In the genomic region with DNA sequence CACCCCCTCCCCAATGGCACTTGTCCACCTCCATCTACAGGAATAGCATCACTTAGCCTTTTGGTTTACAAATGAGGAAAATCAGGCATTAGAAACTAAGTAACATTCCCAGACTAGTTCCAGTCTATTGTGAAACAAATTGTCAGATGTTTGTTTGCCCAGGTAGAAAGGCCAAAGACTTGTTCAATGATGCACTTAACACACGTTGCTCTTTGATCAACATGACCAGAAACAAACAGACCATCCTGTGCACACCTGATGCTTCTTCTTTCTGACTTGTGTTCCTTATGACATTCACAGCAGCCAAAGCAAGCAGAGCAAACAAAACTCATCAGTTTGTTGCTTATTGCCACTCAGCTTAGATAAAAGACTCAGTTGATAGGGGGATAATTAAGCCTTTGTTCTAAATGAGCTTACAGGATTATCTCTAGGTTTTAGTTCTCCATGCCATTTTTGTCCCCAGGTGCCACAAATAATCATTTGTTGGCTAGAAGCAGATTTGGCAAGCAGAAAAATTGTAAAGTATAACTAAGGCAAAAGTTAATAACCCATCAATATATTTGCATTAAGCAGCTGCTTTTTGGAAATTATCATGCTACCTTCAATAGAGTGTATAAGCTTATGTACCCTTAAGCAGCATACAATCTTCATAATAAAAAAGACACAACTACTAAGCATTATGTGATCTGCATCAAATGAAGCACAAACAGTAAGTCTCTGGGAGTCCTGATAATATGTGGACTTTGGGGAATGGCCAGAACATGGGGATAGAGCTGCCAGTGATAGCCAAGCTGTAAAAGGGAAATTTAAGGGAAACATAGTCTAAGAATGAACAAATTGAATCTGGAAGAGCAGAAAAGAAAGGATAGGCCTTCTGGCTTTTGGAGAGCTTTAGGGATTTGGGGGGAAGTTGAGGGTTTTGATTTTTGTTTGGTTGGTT, we compare ENCODE assay signal across 2 cellular contexts.
TF ChIP-seq lines count a peak whose summit lies in the region.

No MANE protein-coding gene starts in this region.

TF ChIP-seq in GM23338, 12 proteins besides CTCF, POLR2A, EP300 and RAD21 (continues in another document):
- TF ChIP-seq EZH2 (IDR thresholded peaks at IDR 0.05; ENCODE audit: low read depth, unreplicated experiment), result no peak
- TF ChIP-seq, protein P1, sequence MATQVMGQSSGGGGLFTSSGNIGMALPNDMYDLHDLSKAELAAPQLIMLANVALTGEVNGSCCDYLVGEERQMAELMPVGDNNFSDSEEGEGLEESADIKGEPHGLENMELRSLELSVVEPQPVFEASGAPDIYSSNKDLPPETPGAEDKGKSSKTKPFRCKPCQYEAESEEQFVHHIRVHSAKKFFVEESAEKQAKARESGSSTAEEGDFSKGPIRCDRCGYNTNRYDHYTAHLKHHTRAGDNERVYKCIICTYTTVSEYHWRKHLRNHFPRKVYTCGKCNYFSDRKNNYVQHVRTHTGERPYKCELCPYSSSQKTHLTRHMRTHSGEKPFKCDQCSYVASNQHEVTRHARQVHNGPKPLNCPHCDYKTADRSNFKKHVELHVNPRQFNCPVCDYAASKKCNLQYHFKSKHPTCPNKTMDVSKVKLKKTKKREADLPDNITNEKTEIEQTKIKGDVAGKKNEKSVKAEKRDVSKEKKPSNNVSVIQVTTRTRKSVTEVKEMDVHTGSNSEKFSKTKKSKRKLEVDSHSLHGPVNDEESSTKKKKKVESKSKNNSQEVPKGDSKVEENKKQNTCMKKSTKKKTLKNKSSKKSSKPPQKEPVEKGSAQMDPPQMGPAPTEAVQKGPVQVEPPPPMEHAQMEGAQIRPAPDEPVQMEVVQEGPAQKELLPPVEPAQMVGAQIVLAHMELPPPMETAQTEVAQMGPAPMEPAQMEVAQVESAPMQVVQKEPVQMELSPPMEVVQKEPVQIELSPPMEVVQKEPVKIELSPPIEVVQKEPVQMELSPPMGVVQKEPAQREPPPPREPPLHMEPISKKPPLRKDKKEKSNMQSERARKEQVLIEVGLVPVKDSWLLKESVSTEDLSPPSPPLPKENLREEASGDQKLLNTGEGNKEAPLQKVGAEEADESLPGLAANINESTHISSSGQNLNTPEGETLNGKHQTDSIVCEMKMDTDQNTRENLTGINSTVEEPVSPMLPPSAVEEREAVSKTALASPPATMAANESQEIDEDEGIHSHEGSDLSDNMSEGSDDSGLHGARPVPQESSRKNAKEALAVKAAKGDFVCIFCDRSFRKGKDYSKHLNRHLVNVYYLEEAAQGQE (IDR thresholded peaks at IDR 0.05; ENCODE audit: unreplicated experiment), result no peak
- TF ChIP-seq JUNB (IDR thresholded peaks at IDR 0.05; ENCODE audit: unreplicated experiment), result no peak
- TF ChIP-seq, protein P2, sequence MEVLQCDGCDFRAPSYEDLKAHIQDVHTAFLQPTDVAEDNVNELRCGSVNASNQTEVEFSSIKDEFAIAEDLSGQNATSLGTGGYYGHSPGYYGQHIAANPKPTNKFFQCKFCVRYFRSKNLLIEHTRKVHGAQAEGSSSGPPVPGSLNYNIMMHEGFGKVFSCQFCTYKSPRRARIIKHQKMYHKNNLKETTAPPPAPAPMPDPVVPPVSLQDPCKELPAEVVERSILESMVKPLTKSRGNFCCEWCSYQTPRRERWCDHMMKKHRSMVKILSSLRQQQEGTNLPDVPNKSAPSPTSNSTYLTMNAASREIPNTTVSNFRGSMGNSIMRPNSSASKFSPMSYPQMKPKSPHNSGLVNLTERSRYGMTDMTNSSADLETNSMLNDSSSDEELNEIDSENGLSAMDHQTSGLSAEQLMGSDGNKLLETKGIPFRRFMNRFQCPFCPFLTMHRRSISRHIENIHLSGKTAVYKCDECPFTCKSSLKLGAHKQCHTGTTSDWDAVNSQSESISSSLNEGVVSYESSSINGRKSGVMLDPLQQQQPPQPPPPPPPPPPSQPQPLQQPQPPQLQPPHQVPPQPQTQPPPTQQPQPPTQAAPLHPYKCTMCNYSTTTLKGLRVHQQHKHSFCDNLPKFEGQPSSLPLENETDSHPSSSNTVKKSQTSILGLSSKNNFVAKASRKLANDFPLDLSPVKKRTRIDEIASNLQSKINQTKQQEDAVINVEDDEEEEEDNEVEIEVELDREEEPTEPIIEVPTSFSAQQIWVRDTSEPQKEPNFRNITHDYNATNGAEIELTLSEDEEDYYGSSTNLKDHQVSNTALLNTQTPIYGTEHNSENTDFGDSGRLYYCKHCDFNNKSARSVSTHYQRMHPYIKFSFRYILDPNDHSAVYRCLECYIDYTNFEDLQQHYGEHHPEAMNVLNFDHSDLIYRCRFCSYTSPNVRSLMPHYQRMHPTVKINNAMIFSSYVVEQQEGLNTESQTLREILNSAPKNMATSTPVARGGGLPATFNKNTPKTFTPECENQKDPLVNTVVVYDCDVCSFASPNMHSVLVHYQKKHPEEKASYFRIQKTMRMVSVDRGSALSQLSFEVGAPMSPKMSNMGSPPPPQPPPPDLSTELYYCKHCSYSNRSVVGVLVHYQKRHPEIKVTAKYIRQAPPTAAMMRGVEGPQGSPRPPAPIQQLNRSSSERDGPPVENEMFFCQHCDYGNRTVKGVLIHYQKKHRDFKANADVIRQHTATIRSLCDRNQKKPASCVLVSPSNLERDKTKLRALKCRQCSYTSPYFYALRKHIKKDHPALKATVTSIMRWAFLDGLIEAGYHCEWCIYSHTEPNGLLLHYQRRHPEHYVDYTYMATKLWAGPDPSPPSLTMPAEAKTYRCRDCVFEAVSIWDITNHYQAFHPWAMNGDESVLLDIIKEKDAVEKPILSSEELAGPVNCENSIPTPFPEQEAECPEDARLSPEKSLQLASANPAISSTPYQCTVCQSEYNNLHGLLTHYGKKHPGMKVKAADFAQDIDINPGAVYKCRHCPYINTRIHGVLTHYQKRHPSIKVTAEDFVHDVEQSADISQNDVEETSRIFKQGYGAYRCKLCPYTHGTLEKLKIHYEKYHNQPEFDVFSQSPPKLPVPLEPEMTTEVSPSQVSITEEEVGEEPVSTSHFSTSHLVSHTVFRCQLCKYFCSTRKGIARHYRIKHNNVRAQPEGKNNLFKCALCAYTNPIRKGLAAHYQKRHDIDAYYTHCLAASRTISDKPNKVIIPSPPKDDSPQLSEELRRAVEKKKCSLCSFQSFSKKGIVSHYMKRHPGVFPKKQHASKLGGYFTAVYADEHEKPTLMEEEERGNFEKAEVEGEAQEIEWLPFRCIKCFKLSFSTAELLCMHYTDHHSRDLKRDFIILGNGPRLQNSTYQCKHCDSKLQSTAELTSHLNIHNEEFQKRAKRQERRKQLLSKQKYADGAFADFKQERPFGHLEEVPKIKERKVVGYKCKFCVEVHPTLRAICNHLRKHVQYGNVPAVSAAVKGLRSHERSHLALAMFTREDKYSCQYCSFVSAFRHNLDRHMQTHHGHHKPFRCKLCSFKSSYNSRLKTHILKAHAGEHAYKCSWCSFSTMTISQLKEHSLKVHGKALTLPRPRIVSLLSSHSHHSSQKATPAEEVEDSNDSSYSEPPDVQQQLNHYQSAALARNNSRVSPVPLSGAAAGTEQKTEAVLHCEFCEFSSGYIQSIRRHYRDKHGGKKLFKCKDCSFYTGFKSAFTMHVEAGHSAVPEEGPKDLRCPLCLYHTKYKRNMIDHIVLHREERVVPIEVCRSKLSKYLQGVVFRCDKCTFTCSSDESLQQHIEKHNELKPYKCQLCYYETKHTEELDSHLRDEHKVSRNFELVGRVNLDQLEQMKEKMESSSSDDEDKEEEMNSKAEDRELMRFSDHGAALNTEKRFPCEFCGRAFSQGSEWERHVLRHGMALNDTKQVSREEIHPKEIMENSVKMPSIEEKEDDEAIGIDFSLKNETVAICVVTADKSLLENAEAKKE (CRISPR knock-in tag; IDR thresholded peaks at IDR 0.05), result no peak
- no peak for TF ChIP-seq ZNF114 (CRISPR knock-in tag; IDR thresholded peaks at IDR 0.05)
- TF ChIP-seq, protein P3, sequence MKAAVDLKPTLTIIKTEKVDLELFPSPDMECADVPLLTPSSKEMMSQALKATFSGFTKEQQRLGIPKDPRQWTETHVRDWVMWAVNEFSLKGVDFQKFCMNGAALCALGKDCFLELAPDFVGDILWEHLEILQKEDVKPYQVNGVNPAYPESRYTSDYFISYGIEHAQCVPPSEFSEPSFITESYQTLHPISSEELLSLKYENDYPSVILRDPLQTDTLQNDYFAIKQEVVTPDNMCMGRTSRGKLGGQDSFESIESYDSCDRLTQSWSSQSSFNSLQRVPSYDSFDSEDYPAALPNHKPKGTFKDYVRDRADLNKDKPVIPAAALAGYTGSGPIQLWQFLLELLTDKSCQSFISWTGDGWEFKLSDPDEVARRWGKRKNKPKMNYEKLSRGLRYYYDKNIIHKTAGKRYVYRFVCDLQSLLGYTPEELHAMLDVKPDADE (IDR thresholded peaks at IDR 0.05), result no peak

TF ChIP-seq in HepG2, 621 proteins besides CTCF, POLR2A, EP300 and RAD21 (continues in another document):
- no peak for TF ChIP-seq PHF20 (CRISPR knock-in tag; IDR thresholded peaks at IDR 0.05)
- peak; percentile 80; the same call in 1 of the 2 replicates for TF ChIP-seq SIX1 (CRISPR knock-in tag; IDR thresholded peaks at IDR 0.05; ENCODE audit: borderline replicate concordance)
- TF ChIP-seq, protein P4, sequence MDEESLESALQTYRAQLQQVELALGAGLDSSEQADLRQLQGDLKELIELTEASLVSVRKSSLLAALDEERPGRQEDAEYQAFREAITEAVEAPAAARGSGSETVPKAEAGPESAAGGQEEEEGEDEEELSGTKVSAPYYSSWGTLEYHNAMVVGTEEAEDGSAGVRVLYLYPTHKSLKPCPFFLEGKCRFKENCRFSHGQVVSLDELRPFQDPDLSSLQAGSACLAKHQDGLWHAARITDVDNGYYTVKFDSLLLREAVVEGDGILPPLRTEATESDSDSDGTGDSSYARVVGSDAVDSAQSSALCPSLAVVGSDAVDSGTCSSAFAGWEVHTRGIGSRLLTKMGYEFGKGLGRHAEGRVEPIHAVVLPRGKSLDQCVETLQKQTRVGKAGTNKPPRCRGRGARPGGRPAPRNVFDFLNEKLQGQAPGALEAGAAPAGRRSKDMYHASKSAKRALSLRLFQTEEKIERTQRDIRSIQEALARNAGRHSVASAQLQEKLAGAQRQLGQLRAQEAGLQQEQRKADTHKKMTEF (CRISPR knock-in tag; IDR thresholded peaks at IDR 0.05), result peak; percentile 63
- TF ChIP-seq, protein P5, sequence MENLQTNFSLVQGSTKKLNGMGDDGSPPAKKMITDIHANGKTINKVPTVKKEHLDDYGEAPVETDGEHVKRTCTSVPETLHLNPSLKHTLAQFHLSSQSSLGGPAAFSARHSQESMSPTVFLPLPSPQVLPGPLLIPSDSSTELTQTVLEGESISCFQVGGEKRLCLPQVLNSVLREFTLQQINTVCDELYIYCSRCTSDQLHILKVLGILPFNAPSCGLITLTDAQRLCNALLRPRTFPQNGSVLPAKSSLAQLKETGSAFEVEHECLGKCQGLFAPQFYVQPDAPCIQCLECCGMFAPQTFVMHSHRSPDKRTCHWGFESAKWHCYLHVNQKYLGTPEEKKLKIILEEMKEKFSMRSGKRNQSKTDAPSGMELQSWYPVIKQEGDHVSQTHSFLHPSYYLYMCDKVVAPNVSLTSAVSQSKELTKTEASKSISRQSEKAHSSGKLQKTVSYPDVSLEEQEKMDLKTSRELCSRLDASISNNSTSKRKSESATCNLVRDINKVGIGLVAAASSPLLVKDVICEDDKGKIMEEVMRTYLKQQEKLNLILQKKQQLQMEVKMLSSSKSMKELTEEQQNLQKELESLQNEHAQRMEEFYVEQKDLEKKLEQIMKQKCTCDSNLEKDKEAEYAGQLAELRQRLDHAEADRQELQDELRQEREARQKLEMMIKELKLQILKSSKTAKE (CRISPR knock-in tag; IDR thresholded peaks at IDR 0.05; ENCODE audit: borderline replicate concordance), result peak; percentile 73
- no peak for TF ChIP-seq ZNF24 (IDR thresholded peaks at IDR 0.05)
- no peak for TF ChIP-seq XBP1 (CRISPR knock-in tag; IDR thresholded peaks at IDR 0.05)
- TF ChIP-seq CBX5 (CRISPR knock-in tag; IDR thresholded peaks at IDR 0.05; ENCODE audit: borderline replicate concordance), result no peak
- TF ChIP-seq ZNF138 (CRISPR knock-in tag; IDR thresholded peaks at IDR 0.05; ENCODE audit: low read depth), result no peak
- 0 out of 2 replicates have a peak, but pooled peaks have one; percentile 26 for TF ChIP-seq SMAD3 (CRISPR knock-in tag; IDR thresholded peaks at IDR 0.05)
- TF ChIP-seq, protein P6, sequence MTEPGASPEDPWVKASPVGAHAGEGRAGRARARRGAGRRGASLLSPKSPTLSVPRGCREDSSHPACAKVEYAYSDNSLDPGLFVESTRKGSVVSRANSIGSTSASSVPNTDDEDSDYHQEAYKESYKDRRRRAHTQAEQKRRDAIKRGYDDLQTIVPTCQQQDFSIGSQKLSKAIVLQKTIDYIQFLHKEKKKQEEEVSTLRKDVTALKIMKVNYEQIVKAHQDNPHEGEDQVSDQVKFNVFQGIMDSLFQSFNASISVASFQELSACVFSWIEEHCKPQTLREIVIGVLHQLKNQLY (CRISPR knock-in tag; IDR thresholded peaks at IDR 0.05), result peak; percentile 59; the same call in 1 of the 2 replicates
- peak; percentile 93 for TF ChIP-seq TCF7 (IDR thresholded peaks at IDR 0.05; ENCODE audit: low read depth)
- TF ChIP-seq RCOR2 (CRISPR knock-in tag; IDR thresholded peaks at IDR 0.05), result peak; percentile 74; the same call in 1 of the 2 replicates
- TF ChIP-seq, protein P7, sequence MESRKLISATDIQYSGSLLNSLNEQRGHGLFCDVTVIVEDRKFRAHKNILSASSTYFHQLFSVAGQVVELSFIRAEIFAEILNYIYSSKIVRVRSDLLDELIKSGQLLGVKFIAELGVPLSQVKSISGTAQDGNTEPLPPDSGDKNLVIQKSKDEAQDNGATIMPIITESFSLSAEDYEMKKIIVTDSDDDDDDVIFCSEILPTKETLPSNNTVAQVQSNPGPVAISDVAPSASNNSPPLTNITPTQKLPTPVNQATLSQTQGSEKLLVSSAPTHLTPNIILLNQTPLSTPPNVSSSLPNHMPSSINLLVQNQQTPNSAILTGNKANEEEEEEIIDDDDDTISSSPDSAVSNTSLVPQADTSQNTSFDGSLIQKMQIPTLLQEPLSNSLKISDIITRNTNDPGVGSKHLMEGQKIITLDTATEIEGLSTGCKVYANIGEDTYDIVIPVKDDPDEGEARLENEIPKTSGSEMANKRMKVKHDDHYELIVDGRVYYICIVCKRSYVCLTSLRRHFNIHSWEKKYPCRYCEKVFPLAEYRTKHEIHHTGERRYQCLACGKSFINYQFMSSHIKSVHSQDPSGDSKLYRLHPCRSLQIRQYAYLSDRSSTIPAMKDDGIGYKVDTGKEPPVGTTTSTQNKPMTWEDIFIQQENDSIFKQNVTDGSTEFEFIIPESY (CRISPR knock-in tag; IDR thresholded peaks at IDR 0.05), result no peak
- TF ChIP-seq POGZ (CRISPR knock-in tag; IDR thresholded peaks at IDR 0.05), result peak; percentile 54; the same call in 1 of the 2 replicates
- peak; percentile 54; the same call in 1 of the 2 replicates for TF ChIP-seq ISL2 (CRISPR knock-in tag; IDR thresholded peaks at IDR 0.05)
- TF ChIP-seq HOXA7 (CRISPR knock-in tag; IDR thresholded peaks at IDR 0.05), result no peak
- peak; percentile 19; the same call in 1 of the 2 replicates for TF ChIP-seq GABPB1 (CRISPR knock-in tag; IDR thresholded peaks at IDR 0.05)
- no peak for TF ChIP-seq MAZ (IDR thresholded peaks at IDR 0.05; ENCODE audit: borderline replicate concordance, low read depth, low read length)
- TF ChIP-seq MAZ (CRISPR knock-in tag; IDR thresholded peaks at IDR 0.05; ENCODE audit: low read depth), result no peak
- TF ChIP-seq POLR2G (IDR thresholded peaks at IDR 0.05; ENCODE audit: low read depth, low read length), result no peak
- TF ChIP-seq, protein P8, sequence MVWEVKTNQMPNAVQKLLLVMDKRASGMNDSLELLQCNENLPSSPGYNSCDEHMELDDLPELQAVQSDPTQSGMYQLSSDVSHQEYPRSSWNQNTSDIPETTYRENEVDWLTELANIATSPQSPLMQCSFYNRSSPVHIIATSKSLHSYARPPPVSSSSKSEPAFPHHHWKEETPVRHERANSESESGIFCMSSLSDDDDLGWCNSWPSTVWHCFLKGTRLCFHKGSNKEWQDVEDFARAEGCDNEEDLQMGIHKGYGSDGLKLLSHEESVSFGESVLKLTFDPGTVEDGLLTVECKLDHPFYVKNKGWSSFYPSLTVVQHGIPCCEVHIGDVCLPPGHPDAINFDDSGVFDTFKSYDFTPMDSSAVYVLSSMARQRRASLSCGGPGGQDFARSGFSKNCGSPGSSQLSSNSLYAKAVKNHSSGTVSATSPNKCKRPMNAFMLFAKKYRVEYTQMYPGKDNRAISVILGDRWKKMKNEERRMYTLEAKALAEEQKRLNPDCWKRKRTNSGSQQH (CRISPR knock-in tag; IDR thresholded peaks at IDR 0.05; ENCODE audit: low read depth), result no peak
- peak; percentile 57; the same call in 1 of the 2 replicates for TF ChIP-seq DPF2 (CRISPR knock-in tag; IDR thresholded peaks at IDR 0.05; ENCODE audit: borderline replicate concordance, low read depth)
